ENCODE assay signal across 1 cellular context in the genomic region with DNA sequence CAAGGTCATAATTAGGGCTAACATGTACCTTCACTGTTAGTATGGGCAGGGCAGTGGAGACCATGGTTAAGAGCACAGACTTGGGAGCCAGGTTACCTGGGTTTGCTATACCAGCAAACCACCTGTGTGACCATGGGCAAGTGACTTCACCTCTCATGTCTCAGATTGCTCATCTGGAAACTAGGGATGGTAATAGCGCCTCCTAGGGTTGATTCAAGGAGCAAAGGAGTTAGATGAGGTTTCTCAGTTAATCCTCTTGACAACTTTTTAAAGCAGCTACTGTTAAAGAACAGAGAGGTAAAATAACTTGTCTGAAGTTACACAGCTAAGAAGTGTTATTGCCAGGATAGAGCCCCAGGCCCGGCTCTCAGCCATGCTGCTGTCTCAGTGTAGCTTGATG.
TF ChIP-seq lines count a peak whose summit lies in the region.

No MANE protein-coding gene starts in this region.

TF ChIP-seq in HEK293T, 16 proteins besides CTCF, POLR2A, EP300 and RAD21:
- no peak for TF ChIP-seq SP1 (IDR thresholded peaks at IDR 0.05)
- no peak for TF ChIP-seq CTBP1 (IDR thresholded peaks at IDR 0.05; ENCODE audit: borderline replicate concordance)
- TF ChIP-seq NFRKB (IDR thresholded peaks at IDR 0.05), result no peak
- TF ChIP-seq SUZ12 (IDR thresholded peaks at IDR 0.05), result no peak
- TF ChIP-seq ARNT (IDR thresholded peaks at IDR 0.05), result no peak
- TF ChIP-seq FOXM1 (IDR thresholded peaks at IDR 0.05; ENCODE audit: borderline replicate concordance), result no peak
- no peak for TF ChIP-seq L3MBTL2 (conservative IDR thresholded peaks at IDR 0.05)
- TF ChIP-seq BHLHE40 (IDR thresholded peaks at IDR 0.05; ENCODE audit: borderline replicate concordance), result no peak
- no peak for TF ChIP-seq PKNOX1 (IDR thresholded peaks at IDR 0.05)
- TF ChIP-seq ELF4 (IDR thresholded peaks at IDR 0.05), result no peak
- TF ChIP-seq HDGF (IDR thresholded peaks at IDR 0.05; ENCODE audit: borderline replicate concordance), result no peak
- no peak for TF ChIP-seq LEF1 (IDR thresholded peaks at IDR 0.05; ENCODE audit: borderline replicate concordance)
- no peak for TF ChIP-seq ZNF384 (IDR thresholded peaks at IDR 0.05)
- TF ChIP-seq FOXK2 (IDR thresholded peaks at IDR 0.05), result no peak
